In genomic region chr5:139914218-139914807, GRCh38 we compare ENCODE assay signal across 20 cellular contexts.
"Had no signal": no experiment of that assay in that cellular context is flagged by ENCODE, and none has a peak within 500 bp of the region (broad histone marks: within the 10 kb centered on the region; RNA-seq: fewer than 3 reads in every experiment).

No MANE protein-coding gene starts in this region.

- H3K9me3 Mint-ChIP-seq: activated naive CD4-positive, alpha-beta T cell treated with anti-CD3 and anti-CD28 coated beads, Interleukin-2, amount 50 U/mL, for 72 hours; activated T-helper 1 cell treated with anti-CD3 and anti-CD28 coated beads, Interleukin-12 subunit alpha, Interleukin-12 subunit beta, Interleukin-2, Interleukin-4 antibody, amounts not matched to agents 30 ng/mL and 10 ng/mL and 1 ng/mL, durations not matched to agents 14 hours and 24 hours and 36 hours; stimulated activated memory B cell treated with anti-CD40 and anti-IgM and Interleukin-4, amounts not matched to agents 10 μg/mL and 1 μg/mL and 100 μg/mL, for 72 hours had no signal

- H3K4me1 ChIP-seq: adrenal gland, pancreas, right lobe of liver, thyroid gland had no signal

- H3K4me3 Mint-ChIP-seq: activated T-helper 1 cell treated with anti-CD3 and anti-CD28 coated beads, Interleukin-12 subunit alpha, Interleukin-12 subunit beta, Interleukin-2, Interleukin-4 antibody, amounts not matched to agents 30 ng/mL and 10 ng/mL and 1 ng/mL, durations not matched to agents 14 hours and 24 hours and 36 hours; naive thymus-derived CD4-positive, alpha-beta T cell; stimulated activated memory B cell treated with anti-CD40 and anti-IgM and Interleukin-4, amounts not matched to agents 10 μg/mL and 1 μg/mL and 100 μg/mL, for 72 hours; T-helper 17 cell had no signal

- H3K27ac ChIP-seq: adrenal gland, pancreas, right lobe of liver, thyroid gland, WERI-Rb-1 had no signal

- H3K27ac Mint-ChIP-seq: activated T-helper 1 cell treated with anti-CD3 and anti-CD28 coated beads, Interleukin-12 subunit alpha, Interleukin-12 subunit beta, Interleukin-2, Interleukin-4 antibody, amounts not matched to agents 30 ng/mL and 10 ng/mL and 1 ng/mL, durations not matched to agents 14 hours and 24 hours and 36 hours; naive thymus-derived CD4-positive, alpha-beta T cell; stimulated activated memory B cell treated with anti-CD40 and anti-IgM and Interleukin-4, amounts not matched to agents 10 μg/mL and 1 μg/mL and 100 μg/mL, for 72 hours; T-helper 17 cell had no signal

- H3K27me3 ChIP-seq: adrenal gland, pancreas, right lobe of liver, thyroid gland had no signal

- H3K9me3 ChIP-seq: adrenal gland, pancreas, right lobe of liver, thyroid gland had no signal

- H3K4me1 Mint-ChIP-seq: stimulated activated memory B cell treated with anti-CD40 and anti-IgM and Interleukin-4, amounts not matched to agents 10 μg/mL and 1 μg/mL and 100 μg/mL, for 72 hours had no signal

- ATAC-seq: activated naive CD4-positive, alpha-beta T cell treated with anti-CD3 and anti-CD28 coated beads, Interleukin-2, amount 50 U/mL, for 72 hours; left ventricle myocardium superior; naive thymus-derived CD4-positive, alpha-beta T cell; pancreas; right lobe of liver; stimulated activated memory B cell treated with anti-CD40 and anti-IgM and Interleukin-4, amounts not matched to agents 10 μg/mL and 1 μg/mL and 100 μg/mL, for 72 hours; T-helper 17 cell had no signal

- DNase-seq: activated CD4-positive, alpha-beta T cell treated with anti-CD3 and anti-CD28 coated beads for 1 hour; activated CD4-positive, alpha-beta T cell treated with anti-CD3 and anti-CD28 coated beads, Interleukin-2, amount 50 U/mL, for 4 hours; activated gamma-delta T cell treated with Interleukin-2 at 50 U/mL for 16 hours; activated T-cell treated with anti-CD3 and anti-CD28 coated beads for 4 hours; effector memory CD4-positive, alpha-beta T cell; foreskin melanocyte; left ventricle myocardium superior; mesenchymal stem cell; naive thymus-derived CD4-positive, alpha-beta T cell; pancreas; right lobe of liver; stimulated activated CD4-positive, alpha-beta T cell treated with anti-CD3 and anti-CD28 coated beads, Interleukin-4, amount 100 ng/mL, for 24 hours; T-helper 17 cell; thyroid gland; WERI-Rb-1 had no signal

- H3K36me3 ChIP-seq: adrenal gland, pancreas, right lobe of liver, thyroid gland, WERI-Rb-1 had no signal

- H3K36me3 Mint-ChIP-seq: activated naive CD4-positive, alpha-beta T cell treated with anti-CD3 and anti-CD28 coated beads, Interleukin-2, amount 50 U/mL, for 72 hours; naive thymus-derived CD4-positive, alpha-beta T cell; stimulated activated memory B cell treated with anti-CD40 and anti-IgM and Interleukin-4, amounts not matched to agents 10 μg/mL and 1 μg/mL and 100 μg/mL, for 72 hours had no signal

- H3K4me2 ChIP-seq: smooth muscle cell had no signal

- H3K4me3 ChIP-seq: adrenal gland, pancreas, right lobe of liver, smooth muscle cell, thyroid gland had no signal
